34 cellular contexts compared by ENCODE assay signal in the genomic region with DNA sequence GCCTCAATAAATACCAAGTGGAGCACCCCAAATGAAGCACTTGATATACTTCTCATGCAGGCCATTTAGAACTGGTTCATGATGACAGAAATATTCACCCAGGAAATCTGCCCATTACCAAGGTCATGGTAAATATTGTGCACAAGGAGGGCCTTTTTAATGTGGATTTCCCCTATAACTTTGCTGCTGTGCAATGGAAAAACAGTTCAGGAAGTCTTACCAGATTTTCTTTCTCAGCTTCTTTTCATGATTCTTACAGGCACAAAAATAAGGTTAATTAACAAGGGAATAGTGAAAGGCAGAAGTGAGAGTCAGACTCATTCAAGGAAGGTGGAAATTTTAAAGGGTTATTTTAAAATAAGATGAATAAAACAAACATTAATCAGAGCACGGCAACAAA.
A peak's percentile ranks its signal among the peaks of the same experiment; 100 is the strongest.
DNase-seq lines count a peak whose midpoint lies in the region; ATAC-seq, FAIRE-seq and TF ChIP-seq lines count a peak whose summit lies in the region.
"Had no signal": no experiment of that assay in that cellular context is flagged by ENCODE, and none has a peak within 500 bp of the region (broad histone marks: within the 10 kb centered on the region; RNA-seq: fewer than 3 reads in every experiment).

No MANE protein-coding gene starts in this region.

- intact Hi-C loops in GM12878 (cut with micrococcal nuclease; ENCODE audit: unreplicated experiment) = loop anchor here (5.0 to 10.0 kb wide), 2 partner anchors 517 to 1125 kb away; no protein-coding TSS in a partner anchor
- intact Hi-C loops in left ventricle myocardium superior (cut with micrococcal nuclease) = no loop called here

- peak; percentile 79 for FAIRE-seq in A549 (lab: Jason Lieb, UNC)
- no peak for FAIRE-seq in GM12878 (lab: Jason Lieb, UNC)
- FAIRE-seq: A204.1, D721Med, G401.6 had no signal

- H2AFZ ChIP-seq in OCI-LY3 (ENCODE audit: low read depth, low read length) = 0 out of 2 replicates have a peak overlapping the region, but pooled peaks have one; percentile 48
- H2AFZ ChIP-seq in GM12878 (ENCODE audit: control insufficient read depth, low read depth, low read length) = no peak overlapping the region

- no peaks in the 10 kb centered on the region for H3K4me1 ChIP-seq in A549
- H3K4me1 ChIP-seq in OCI-LY3 (ENCODE audit: low read length) = peaks cover 25% of the 10 kb centered on the region
- H3K4me1 ChIP-seq in GM12878 (ENCODE audit: control insufficient read depth, insufficient read depth, low read length) = no peaks in the 10 kb centered on the region
- H3K4me1 ChIP-seq: BE2C, BLaER1, Caco-2 had no signal

- in situ Hi-C loops in GM12878 (cut with MboI) = no loop called here

- no peaks in the 10 kb centered on the region for H3K36me3 ChIP-seq in OCI-LY3 (replicated peaks; ENCODE audit: low read depth, low read length)
- no peaks in the 10 kb centered on the region for H3K36me3 ChIP-seq in GM12878 (ENCODE audit: control insufficient read depth in 2 of 2, insufficient read depth in 2 of 2, low read length in 1 of 2)
- H3K36me3 ChIP-seq: BE2C; BLaER1; BLaER1 treated with 17β-estradiol and CSF1 and Interleukin-3, amounts not matched to agents 10 nM and 100 nM had no signal

- 38% methylated on average over 1 of the region's 1 CpG for WGBS in A549 (ENCODE audit: missing lambda C conversion rate)
- WGBS in GM12878 (ENCODE audit: insufficient coverage, insufficient replicate concordance, low lambda C conversion rate, missing lambda C conversion rate) = 0% methylated on average over 1 of the region's 1 CpG

- H3K27ac ChIP-seq in A549 = no peak overlapping the region
- H3K27ac ChIP-seq in C4-2B = peak overlapping the region; percentile 39; the same call in 1 of the 2 replicates
- peak overlapping the region; percentile 70 for H3K27ac ChIP-seq in OCI-LY3 (ENCODE audit: low read length)
- no peak overlapping the region for H3K27ac ChIP-seq in GM12878 (ENCODE audit: control insufficient read depth, insufficient read depth)
- H3K27ac ChIP-seq: 22Rv1; BLaER1; BLaER1 treated with 17β-estradiol and CSF1 and Interleukin-3, amounts not matched to agents 10 nM and 100 nM had no signal

- no peak overlapping the region for H3K9ac ChIP-seq in OCI-LY3 (ENCODE audit: low read length)
- no peak overlapping the region for H3K9ac ChIP-seq in GM12878 (ENCODE audit: control insufficient read depth, insufficient read depth, low read length)
- H3K9ac ChIP-seq: BLaER1; BLaER1 treated with 17β-estradiol and CSF1 and Interleukin-3, amounts not matched to agents 10 nM and 100 nM had no signal

- POLR2A ChIA-PET in A549 (lab: Yijun Ruan, JAX) = no interaction called here
- POLR2A ChIA-PET in GM12878 (lab: Charles Lee) = interaction anchor here (3.5 kb wide), 1 partner anchor 10 kb away, joined by 14 read pairs; no protein-coding TSS in a partner anchor

- H3K27me3 ChIP-seq in OCI-LY3 (ENCODE audit: low read depth, low read length) = no peaks in the 10 kb centered on the region
- no peaks in the 10 kb centered on the region for H3K27me3 ChIP-seq in GM12878 (replicated peaks in 1 of 2; ENCODE audit: control insufficient read depth in 2 of 2, insufficient read depth in 2 of 2, low read length in 1 of 2)
- H3K27me3 ChIP-seq: BE2C had no signal

- ATAC-seq in A549 (no peak), GM12878 (peak; percentile 74), GM21526 (IDR thresholded peaks at IDR 0.05; ENCODE audit: low FRiP score, unreplicated experiment) (no peak), HG02623 (IDR thresholded peaks at IDR 0.05; ENCODE audit: unreplicated experiment) (no peak), left ventricle myocardium superior (no peak)
- ATAC-seq: CD8-positive, alpha-beta T cell had no signal

- RAD21 ChIA-PET in GM12878 (lab: Charles Lee; ENCODE audit: unreplicated experiment) = interaction anchor here (1.4 to 4.6 kb wide), 3 partner anchors 9 to 41 kb away, joined by 3 to 35 read pairs (median 4); no protein-coding TSS in a partner anchor

- DNase-seq in A549 (ENCODE audit: low read depth in 1 of 2, low spot score in 1 of 2) = no peak
- DNase-seq in GM12878 (ENCODE audit: low read depth, low spot score) = no peak
- no peak for DNase-seq in left ventricle myocardium superior
- no peak for DNase-seq in COLO668 (lab: John Stamatoyannopoulos, UW; ENCODE audit: unreplicated experiment)
- DNase-seq: 8988T; ACHN; AML-193; BE2C; C1 segment of cervical spinal cord; Caco-2; Calu3; CD4-positive, alpha-beta memory T cell; CD4-positive, alpha-beta T cell; CD4-positive, CD25-positive, alpha-beta regulatory T cell; CD8-positive, alpha-beta memory T cell; CD8-positive, alpha-beta T cell; COR-L47; DMS 273 treated with DMSO at 0.1 percent for 48 hours; DMS153; DMS53; DMS79; DMS79 treated with DMSO at 0.1 percent for 48 hours; DND-41; EL had no signal

- H3K79me2 ChIP-seq in OCI-LY3 (ENCODE audit: low read length) (no peaks in the 10 kb centered on the region), GM12878 (ENCODE audit: control insufficient read depth, insufficient read depth, low read length) (no peaks in the 10 kb centered on the region)

- TF ChIP-seq CTCF in A549 (IDR thresholded peaks at IDR 0.05) = no peak
- TF ChIP-seq CTCF in C4-2B (conservative IDR thresholded peaks at IDR 0.05) = no peak
- no peak for TF ChIP-seq CTCF in OCI-LY3 (IDR thresholded peaks at IDR 0.05; ENCODE audit: low read depth, low read length)
- no peak for TF ChIP-seq CTCF in GM12878 (IDR thresholded peaks at IDR 0.05 in 2 of 3, conservative IDR thresholded peaks at IDR 0.05 in 1 of 3; ENCODE audit: control insufficient read depth in 2 of 3, extremely low read depth in 1 of 3, insufficient read depth in 1 of 3, low read depth in 3 of 3, low read length in 3 of 3)

- H3K9me3 ChIP-seq in A549 (no peaks in the 10 kb centered on the region), OCI-LY3 (ENCODE audit: insufficient read depth, low read length) (no peaks in the 10 kb centered on the region), GM12878 (replicated peaks; ENCODE audit: control insufficient read depth, insufficient read depth, low read length) (no peaks in the 10 kb centered on the region)
- H3K9me3 ChIP-seq: BE2C; BLaER1; BLaER1 treated with 17β-estradiol and CSF1 and Interleukin-3, amounts not matched to agents 10 nM and 100 nM; Caco-2 had no signal

- SMC1A ChIA-PET in GM12878 (lab: Charles Lee; ENCODE audit: uncharacterized antibody, unreplicated experiment) = interaction anchor here (0.7 to 3.0 kb wide), 12 partner anchors 9 to 1584 kb away, joined by 3 to 11 read pairs (median 4); no protein-coding TSS in a partner anchor

- TF ChIP-seq EP300 in A549 (IDR thresholded peaks at IDR 0.05) (no peak), GM12878 (IDR thresholded peaks at IDR 0.05; ENCODE audit: borderline replicate concordance in 1 of 2, control insufficient read depth in 1 of 2, low read depth in 2 of 2, low read length in 2 of 2) (no peak; a peak in 1 of 4 replicates)

- H3K4me2 ChIP-seq in A549 (no peak overlapping the region), OCI-LY3 (ENCODE audit: low read length) (peak overlapping the region; percentile 68), GM12878 (ENCODE audit: control insufficient read depth, insufficient read depth) (no peak overlapping the region)
- H3K4me2 ChIP-seq: BLaER1; BLaER1 treated with 17β-estradiol and CSF1 and Interleukin-3, amounts not matched to agents 10 nM and 100 nM had no signal

- no peaks in the 10 kb centered on the region for H4K20me1 ChIP-seq in OCI-LY3 (ENCODE audit: insufficient read depth, low read length)
- H4K20me1 ChIP-seq in GM12878 (ENCODE audit: control insufficient read depth, insufficient read depth) = no peaks in the 10 kb centered on the region
- H4K20me1 ChIP-seq: BLaER1; BLaER1 treated with 17β-estradiol and CSF1 and Interleukin-3, amounts not matched to agents 10 nM and 100 nM had no signal

- TF ChIP-seq POLR2A in A549 (IDR thresholded peaks at IDR 0.05; ENCODE audit: low read length) (no peak), GM12878 (IDR thresholded peaks at IDR 0.05; ENCODE audit: low read depth, low read length) (no peak)

- no TSS peak for BruUV-seq in GM12878 (replicated peaks; lab: Mats Ljungman, UMichigan)

- no peak for TF ChIP-seq RAD21 in A549 (conservative IDR thresholded peaks at IDR 0.05 in 1 of 2, IDR thresholded peaks at IDR 0.05 in 1 of 2)
- TF ChIP-seq RAD21 in GM12878 (IDR thresholded peaks at IDR 0.05; ENCODE audit: insufficient read depth, low read depth, low read length) = no peak

- CTCF ChIA-PET in A549 (lab: Yijun Ruan, JAX) = no interaction called here
- CTCF ChIA-PET in GM12878 (lab: Yijun Ruan, JAX) = interaction anchor here (0.6 to 1.0 kb wide), 4 partner anchors 10 to 83 kb away, joined by 3 to 5 read pairs (median 4); no protein-coding TSS in a partner anchor

- H3K4me3 ChIP-seq in A549 (no peak overlapping the region), OCI-LY3 (ENCODE audit: low read length) (peak overlapping the region; percentile 36; the same call in 1 of the 2 replicates), GM12878 (no peak overlapping the region)
- H3K4me3 ChIP-seq: BLaER1; BLaER1 treated with 17β-estradiol and CSF1 and Interleukin-3, amounts not matched to agents 10 nM and 100 nM had no signal

TF ChIP-seq in A549, 52 proteins besides CTCF, POLR2A, EP300 and RAD21:
- TF ChIP-seq FOXS1 (CRISPR knock-in tag; IDR thresholded peaks at IDR 0.05) (no peak), KDM5A (IDR thresholded peaks at IDR 0.05) (no peak), ZC3H11A (IDR thresholded peaks at IDR 0.05) (no peak)

TF ChIP-seq in GM12878, 131 proteins besides CTCF, POLR2A, EP300 and RAD21 (continues in another document):
- TF ChIP-seq MEF2B (IDR thresholded peaks at IDR 0.05; ENCODE audit: partially characterized antibody, poor library complexity, severe bottlenecking) (peak; percentile 18), IKZF2 (IDR thresholded peaks at IDR 0.05) (peak; percentile 55 to 65; a peak in 2 of 4 replicates), MTA2 (IDR thresholded peaks at IDR 0.05; ENCODE audit: low read depth) (peak; percentile 72), IKZF1 (conservative IDR thresholded peaks at IDR 0.05) (peak; percentile 35; the same call in 1 of the 2 replicates)
- TF ChIP-seq, protein P1, sequence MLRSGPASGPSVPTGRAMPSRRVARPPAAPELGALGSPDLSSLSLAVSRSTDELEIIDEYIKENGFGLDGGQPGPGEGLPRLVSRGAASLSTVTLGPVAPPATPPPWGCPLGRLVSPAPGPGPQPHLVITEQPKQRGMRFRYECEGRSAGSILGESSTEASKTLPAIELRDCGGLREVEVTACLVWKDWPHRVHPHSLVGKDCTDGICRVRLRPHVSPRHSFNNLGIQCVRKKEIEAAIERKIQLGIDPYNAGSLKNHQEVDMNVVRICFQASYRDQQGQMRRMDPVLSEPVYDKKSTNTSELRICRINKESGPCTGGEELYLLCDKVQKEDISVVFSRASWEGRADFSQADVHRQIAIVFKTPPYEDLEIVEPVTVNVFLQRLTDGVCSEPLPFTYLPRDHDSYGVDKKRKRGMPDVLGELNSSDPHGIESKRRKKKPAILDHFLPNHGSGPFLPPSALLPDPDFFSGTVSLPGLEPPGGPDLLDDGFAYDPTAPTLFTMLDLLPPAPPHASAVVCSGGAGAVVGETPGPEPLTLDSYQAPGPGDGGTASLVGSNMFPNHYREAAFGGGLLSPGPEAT (IDR thresholded peaks at IDR 0.05; ENCODE audit: low read depth) = peak; percentile 66; the same call in 1 of the 2 replicates

Comparison
In these comparisons a context has a peak if more than half of its experiments do, and no peak if none do; other contexts are left out.
1. H3K27ac ChIP-seq: peak in C4-2B (single experiment) and OCI-LY3 (single experiment); none in A549 (0 of 2) and GM12878 (single experiment).